Comparison of ENCODE assay signal across 9 cellular contexts in the genomic region with DNA sequence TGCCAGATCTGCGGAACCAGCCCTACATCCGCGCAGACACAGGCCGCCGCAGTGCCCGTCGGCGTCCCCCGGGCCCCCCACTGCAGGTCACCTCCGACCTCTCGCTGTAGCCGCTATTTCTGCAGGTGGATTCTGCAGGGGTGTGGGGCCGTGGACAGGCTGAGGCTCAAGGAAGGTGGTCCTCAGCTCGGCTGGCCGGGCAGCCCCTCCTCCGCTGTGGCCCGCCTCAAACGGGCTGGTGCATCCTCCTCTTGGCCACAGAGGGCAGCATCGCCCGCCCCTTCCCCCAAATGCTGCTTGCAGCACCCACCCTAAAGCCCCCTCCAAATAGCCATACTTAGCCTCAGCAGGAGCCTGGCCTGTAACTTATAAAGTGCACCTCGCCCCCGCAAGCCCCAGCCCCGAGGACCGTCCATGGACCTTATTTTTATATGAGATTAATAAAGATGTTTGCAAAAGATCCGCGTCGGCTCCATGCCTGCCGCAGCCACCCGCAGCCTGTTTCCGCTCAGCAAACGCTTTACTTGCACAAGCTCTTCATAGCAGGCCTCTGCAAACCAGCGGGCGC. TPM values are rescaled to one million over a fixed set of nuclear protein-coding genes. Genes with fewer than 3 reads are reported as not detected.
DNase-seq lines count a peak whose midpoint lies in the region; ATAC-seq, FAIRE-seq and TF ChIP-seq lines count a peak whose summit lies in the region.
"Had no signal": no experiment of that assay in that cellular context is flagged by ENCODE, and none has a peak within 500 bp of the region (broad histone marks: within the 10 kb centered on the region; RNA-seq: fewer than 3 reads in every experiment).

No MANE protein-coding gene starts in this region.

- H3K4me1 ChIP-seq in HCT116 (ENCODE audit: control insufficient read depth in 1 of 2, insufficient read depth in 2 of 2, low read length in 2 of 2), result peaks cover 11 to 19% of the 10 kb centered on the region in 2 experiments; a peak in 3 of 4 replicates
- H3K4me1 ChIP-seq in endothelial cell of umbilical vein (ENCODE audit: control insufficient read depth, extremely low read depth, insufficient read depth, low read length), result peaks cover 5% of the 10 kb centered on the region

- H3K36me3 ChIP-seq in HCT116 (ENCODE audit: control insufficient read depth in 1 of 2, insufficient read depth in 2 of 2, low read length in 2 of 2) (peaks cover 0 to 4% of the 10 kb centered on the region in 2 experiments; a peak in 2 of 4 replicates), SK-N-MC (ENCODE audit: insufficient read depth, low read length) (no peaks in the 10 kb centered on the region), endothelial cell of umbilical vein (ENCODE audit: control insufficient read depth in 2 of 2, extremely low read depth in 1 of 2, insufficient read depth in 2 of 2, low read length in 2 of 2) (no peaks in the 10 kb centered on the region)

- H3K27ac ChIP-seq in HCT116 (ENCODE audit: low read depth, low read length) (peak overlapping the region; percentile 85), SK-N-MC (no peak overlapping the region), endothelial cell of umbilical vein (ENCODE audit: insufficient read depth, low read depth, low read length) (no peak overlapping the region)

- peak overlapping the region; percentile 87 for H3K4me3 Mint-ChIP-seq in natural killer cell

- H3K9me3 ChIP-seq in HCT116 (ENCODE audit: control insufficient read depth in 1 of 2, insufficient read depth in 1 of 2, low read depth in 1 of 2, low read length in 2 of 2) (no peaks in the 10 kb centered on the region), SK-N-MC (ENCODE audit: low read depth, low read length) (no peaks in the 10 kb centered on the region), endothelial cell of umbilical vein (replicated peaks; ENCODE audit: control insufficient read depth, insufficient read depth, low read length) (no peaks in the 10 kb centered on the region)

- TF ChIP-seq POLR2A in HCT116 (IDR thresholded peaks at IDR 0.05; ENCODE audit: borderline replicate concordance, extremely low read depth, insufficient read depth, insufficient read length) (no peak), endothelial cell of umbilical vein (IDR thresholded peaks at IDR 0.05; ENCODE audit: low read depth, low read length) (no peak)

- H3K36me3 Mint-ChIP-seq in natural killer cell, result no peaks in the 10 kb centered on the region

- peak in 2 of 3 experiments; percentile 54 to 56; a peak in 4 of 6 replicates for TF ChIP-seq CTCF in HCT116 (IDR thresholded peaks at IDR 0.05 in 2 of 3, conservative IDR thresholded peaks at IDR 0.05 in 1 of 3; ENCODE audit: borderline replicate concordance in 1 of 3, insufficient read depth in 1 of 3, low read depth in 2 of 3, low read length in 2 of 3)
- TF ChIP-seq CTCF in endothelial cell of umbilical vein (IDR thresholded peaks at IDR 0.05; ENCODE audit: extremely low read depth in 1 of 2, insufficient read depth in 1 of 2, low read depth in 1 of 2, low read length in 2 of 2), result peak; percentile 30 to 67
- TF ChIP-seq CTCF in natural killer cell (IDR thresholded peaks at IDR 0.05), result peak; percentile 21

- H3K27me3 Mint-ChIP-seq in natural killer cell (ENCODE audit: low read depth in 2 of 2), result no peaks in the 10 kb centered on the region

- H3K9ac ChIP-seq in HCT116 (ENCODE audit: low read length) (peak overlapping the region; percentile 92), SK-N-MC (ENCODE audit: insufficient read length) (peak overlapping the region; percentile 37), endothelial cell of umbilical vein (replicated peaks; ENCODE audit: extremely low read depth, insufficient read depth, low read length) (no peak overlapping the region)

- H3K27ac Mint-ChIP-seq in natural killer cell, result peak overlapping the region; percentile 87 to 89

- intact Hi-C loops in HCT116 (cut with micrococcal nuclease), result loop anchor here (1.0 kb wide), 1 partner anchor 16 kb away; no protein-coding TSS in a partner anchor
- intact Hi-C loops in endothelial cell of umbilical vein (cut with micrococcal nuclease), result no loop called here
- intact Hi-C loops in natural killer cell (cut with micrococcal nuclease), result loop anchor here (2.0 kb wide), 1 partner anchor 16 kb away; a partner anchor contains a TSS

- H3K27me3 ChIP-seq in HCT116 (ENCODE audit: insufficient read depth, low read length), result no peaks in the 10 kb centered on the region
- H3K27me3 ChIP-seq in endothelial cell of umbilical vein (ENCODE audit: control insufficient read depth in 2 of 2, insufficient read depth in 2 of 2, low read length in 2 of 2), result no peaks in the 10 kb centered on the region

- POLR2A ChIA-PET in HCT116 (lab: Charles Lee) (no interaction called here), endothelial cell of umbilical vein (lab: Charles Lee) (no interaction called here)

- H3K4me3 ChIP-seq in HCT116 (replicated peaks in 1 of 2; ENCODE audit: low read depth in 1 of 2, low read length in 2 of 2), result peak overlapping the region; percentile 82 to 95
- H3K4me3 ChIP-seq in SK-N-MC, result peak overlapping the region; percentile 92
- H3K4me3 ChIP-seq in endothelial cell of umbilical vein (replicated peaks in 1 of 3; ENCODE audit: insufficient read depth in 1 of 3, low read depth in 1 of 3, low read length in 3 of 3), result peak overlapping the region; percentile 21 to 48 (median 44)

- CTCF ChIA-PET in HCT116 (lab: Charles Lee) (interaction anchor here (0.8 to 3.2 kb wide), 10 partner anchors 8 to 178 kb away, joined by 3 to 12 read pairs (median 4); a partner anchor contains a TSS), endothelial cell of umbilical vein (lab: Charles Lee) (interaction anchor here (0.5 to 1.9 kb wide), 9 partner anchors 9 to 112 kb away, joined by 3 to 5 read pairs (median 4); a partner anchor contains a TSS)

- H2AFZ ChIP-seq in HCT116 (ENCODE audit: low read depth, low read length, poor library complexity, severe bottlenecking) (peak overlapping the region; percentile 77), endothelial cell of umbilical vein (ENCODE audit: low read depth, low read length) (peak overlapping the region; percentile 83)

- BruUV-seq in HCT116 (replicated peaks; lab: Mats Ljungman, UMichigan), result TSS peak; percentile 69
- no TSS peak for BruUV-seq in endothelial cell of umbilical vein (replicated peaks; lab: Mats Ljungman, UMichigan)

- no peaks in the 10 kb centered on the region for H4K20me1 ChIP-seq in HCT116 (ENCODE audit: insufficient read depth)
- no peaks in the 10 kb centered on the region for H4K20me1 ChIP-seq in endothelial cell of umbilical vein (replicated peaks; ENCODE audit: control insufficient read depth, extremely low read depth, insufficient read depth, low read length)

- H3K9me2 ChIP-seq in HCT116 (ENCODE audit: insufficient read depth), result no peaks in the 10 kb centered on the region

- peak overlapping the region; percentile 99 for H3K4me2 ChIP-seq in HCT116 (ENCODE audit: low read length)
- H3K4me2 ChIP-seq in endothelial cell of umbilical vein (ENCODE audit: insufficient read depth, low read length), result peak overlapping the region; percentile 83

- RAD21 ChIA-PET in HCT116 (lab: Charles Lee; ENCODE audit: low non-redundant PET in 1 of 2, low total read pairs in 2 of 2, uncharacterized antibody in 2 of 2, unreplicated experiment in 2 of 2), result interaction anchor here in 1 of 2 experiments (1.2 kb wide), 1 partner anchor 28 kb away, joined by 4 read pairs; no protein-coding TSS in a partner anchor

- no peak for FAIRE-seq in endothelial cell of umbilical vein (lab: Jason Lieb, UNC)

- TF ChIP-seq RAD21 in HCT116 (IDR thresholded peaks at IDR 0.05; ENCODE audit: low read depth), result no peak; the same call in 1 of the 2 replicates

- peak; percentile 31 for ATAC-seq in HCT116
- no peak for ATAC-seq in natural killer cell
- no peak for ATAC-seq in HG02759 (IDR thresholded peaks at IDR 0.05; ENCODE audit: unreplicated experiment)
- no peak for ATAC-seq in HG03097 (IDR thresholded peaks at IDR 0.05; ENCODE audit: low FRiP score, unreplicated experiment)
- ATAC-seq in HG02870 (IDR thresholded peaks at IDR 0.05; ENCODE audit: unreplicated experiment), result no peak

- peaks cover 27 to 59% of the 10 kb centered on the region in 2 donors for H3K4me1 Mint-ChIP-seq in natural killer cell

- no peaks in the 10 kb centered on the region for H3K9me3 Mint-ChIP-seq in natural killer cell

- H3K9me1 ChIP-seq in endothelial cell of umbilical vein (replicated peaks; ENCODE audit: control insufficient read depth, extremely low read depth, insufficient read depth, low read length), result no peaks in the 10 kb centered on the region

- dilution Hi-C loops in endothelial cell of umbilical vein (cut with MboI; ENCODE audit: extremely low pct_ligation_motif_present, low sequenced_read_pairs), result no loop called here

- H3K79me2 ChIP-seq in HCT116 (ENCODE audit: insufficient read depth, low read length) (peaks cover 9% of the 10 kb centered on the region; the same call in 1 of the 2 replicates), endothelial cell of umbilical vein (ENCODE audit: control insufficient read depth, insufficient read depth, low read length) (no peaks in the 10 kb centered on the region)

- peak; percentile 44 for DNase-seq in AG20443 (ENCODE audit: low spot score)
- DNase-seq in HCT116 (ENCODE audit: low read depth, low spot score), result no peak
- DNase-seq in SK-N-MC (ENCODE audit: low read depth, low spot score), result no peak
- peak; percentile 34 for DNase-seq in endothelial cell of umbilical vein (ENCODE audit: low read depth, low spot score)
- no peak for DNase-seq in natural killer cell

RNA-seq across cellular contexts. Expression of a gene that starts 14.9 kb away (rescaled TPM):
- 0.15 TPM for total RNA-seq in HCT116 (2021; ENCODE audit: unreplicated experiment)
- polyA plus RNA-seq in HCT116 (2012), result 0.05 and 0.16 TPM in 2 replicates
- total RNA-seq in endothelial cell of umbilical vein, result not detected in 2 replicates
- not detected in 2 replicates for polyA plus RNA-seq in endothelial cell of umbilical vein
- polyA plus RNA-seq in endothelial cell of umbilical vein (2011; cell fraction: cytosol; rRNA removed), result not detected in 2 replicates
- not detected in 2 replicates for polyA plus RNA-seq in endothelial cell of umbilical vein (2011; cell fraction: nucleus; rRNA removed)
- not detected in 2 replicates for polyA plus RNA-seq in endothelial cell of umbilical vein (2012)
- not detected in 2 replicates for polyA minus RNA-seq in endothelial cell of umbilical vein
- not detected for polyA minus RNA-seq in endothelial cell of umbilical vein (2011; cell fraction: cytosol; rRNA and poly(A)+ RNA removed)
- not detected in 2 replicates for polyA minus RNA-seq in endothelial cell of umbilical vein (2011; cell fraction: nucleus; rRNA and poly(A)+ RNA removed)
- total RNA-seq in natural killer cell, result under 1 TPM in 1 of 3 donors, not detected in 2; 0.43 TPM
- total RNA-seq: pulmonary artery endothelial cell had no signal

RNA-seq across cellular contexts. Expression of a gene that starts 25.3 kb away (rescaled TPM):
- 8.2 TPM for total RNA-seq in HCT116 (2021; ENCODE audit: unreplicated experiment)
- 8.6 and 8.9 TPM in 2 replicates for polyA plus RNA-seq in HCT116 (2012)
- 1.6 and 1.7 TPM in 2 replicates for total RNA-seq in endothelial cell of umbilical vein
- polyA plus RNA-seq in endothelial cell of umbilical vein, result 0.30 and 0.95 TPM in 2 replicates
- 0.53 and 0.79 TPM in 2 replicates for polyA plus RNA-seq in endothelial cell of umbilical vein (2011; cell fraction: cytosol; rRNA removed)
- 3.0 TPM in 2 replicates for polyA plus RNA-seq in endothelial cell of umbilical vein (2011; cell fraction: nucleus; rRNA removed)
- 1.4 and 4.0 TPM in 2 replicates for polyA plus RNA-seq in endothelial cell of umbilical vein (2012)
- polyA minus RNA-seq in endothelial cell of umbilical vein, result 1.1 TPM in 2 replicates
- polyA minus RNA-seq in endothelial cell of umbilical vein (2011; cell fraction: cytosol; rRNA and poly(A)+ RNA removed), result 11.8 TPM
- polyA minus RNA-seq in endothelial cell of umbilical vein (2011; cell fraction: nucleus; rRNA and poly(A)+ RNA removed), result 1.0 and 1.3 TPM in 2 replicates
- 100 to 1,000 TPM; 741 to 836 (median 752) TPM for total RNA-seq in natural killer cell

Comparison
In these comparisons a context has a peak if more than half of its experiments do, and no peak if none do; other contexts are left out.
1. DNase-seq: peak in AG20443 (single experiment) and endothelial cell of umbilical vein (single experiment); none in HCT116 (single experiment), SK-N-MC (single experiment) and natural killer cell (single experiment).
2. RNA of a gene that starts 25.3 kb away (total RNA-seq): 741 to 836 TPM in natural killer cell; 8.2 TPM in HCT116 (single experiment) and 1.6 to 1.7 TPM in endothelial cell of umbilical vein; every median in the first group is over 10 times any median in the second.
3. Peak in every context shown above with its lines, with median percentiles within 50 percentile points of each other: H3K4me3 ChIP-seq and CTCF ChIP-seq.